29 cellular contexts compared by ENCODE assay signal in the genomic region with DNA sequence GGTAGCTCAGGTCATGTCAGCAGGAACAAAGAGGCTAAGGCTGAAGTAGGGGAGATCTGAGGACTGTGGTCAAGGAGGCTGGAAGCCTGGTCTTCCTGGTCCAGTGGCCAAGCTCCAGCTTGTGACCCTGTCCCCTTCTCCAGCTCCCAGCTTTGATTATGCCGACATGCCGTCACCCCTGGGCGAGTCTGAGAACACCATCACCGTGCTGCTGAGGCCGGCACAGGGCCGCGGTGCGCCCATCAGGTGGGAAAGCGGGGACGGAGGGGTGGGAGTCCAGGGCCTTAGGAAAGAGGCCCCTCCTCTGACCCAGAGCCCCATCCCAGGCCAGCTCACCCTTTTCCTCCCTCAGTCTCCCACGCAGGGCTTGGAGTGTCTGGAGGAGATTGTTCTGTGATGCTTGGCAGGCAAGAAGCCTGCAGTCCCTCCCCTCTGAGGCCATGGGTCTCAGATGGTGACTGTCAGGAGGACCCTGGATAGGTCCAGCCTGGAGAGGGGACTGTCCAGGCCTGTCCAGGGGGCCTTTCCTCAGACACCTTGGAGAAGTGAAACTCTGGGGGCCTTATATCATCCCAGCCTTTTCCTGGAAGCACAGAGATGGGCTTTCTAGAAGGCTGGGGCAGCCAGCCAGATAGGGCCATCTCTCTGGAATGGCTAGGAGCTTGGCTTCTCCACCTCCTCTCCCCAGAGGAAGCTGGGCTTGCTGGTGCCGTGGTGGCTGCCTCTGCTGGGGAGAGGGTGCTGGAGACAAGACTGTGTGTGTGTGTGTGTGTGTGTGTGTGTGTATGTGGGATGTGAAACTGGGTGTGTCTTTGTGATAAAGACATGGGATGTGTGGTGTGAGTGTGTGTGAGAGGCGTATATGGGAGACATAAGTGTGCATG. TPM values are rescaled to one million over a fixed set of nuclear protein-coding genes. Genes with fewer than 3 reads are reported as not detected.
DNase-seq lines count a peak whose midpoint lies in the region; ATAC-seq, FAIRE-seq and TF ChIP-seq lines count a peak whose summit lies in the region.
"Had no signal": no experiment of that assay in that cellular context is flagged by ENCODE, and none has a peak within 500 bp of the region (broad histone marks: within the 10 kb centered on the region; RNA-seq: fewer than 3 reads in every experiment).

No MANE protein-coding gene starts in this region.

- H3K27ac Mint-ChIP-seq in chondrocyte (ENCODE audit: unreplicated experiment) = no peak overlapping the region
- H3K27ac Mint-ChIP-seq: activated T-helper 2 cell treated with anti-CD3 and anti-CD28 coated beads, Interferon-gamma antibody, Interleukin-2, Interleukin-4, amounts not matched to agents 10 μg/mL and 5 μg/mL and 100 μg/mL, durations not matched to agents 14 hours and 24 hours and 36 hours; progenitor cell of endocrine pancreas; T-helper 17 cell had no signal

- peaks cover 9% of the 10 kb centered on the region for H3K36me3 Mint-ChIP-seq in chondrocyte (ENCODE audit: low read depth)

- TF ChIP-seq CTCF in chondrocyte (IDR thresholded peaks at IDR 0.05) = no peak

- ATAC-seq in GM18511 (IDR thresholded peaks at IDR 0.05; ENCODE audit: unreplicated experiment) = no peak
- no peak for ATAC-seq in GM21447 (IDR thresholded peaks at IDR 0.05; ENCODE audit: unreplicated experiment)
- no peak for ATAC-seq in GM19455 (IDR thresholded peaks at IDR 0.05; ENCODE audit: unreplicated experiment)
- ATAC-seq: left lung, T-helper 17 cell, upper lobe of right lung had no signal

- H3K9me3 Mint-ChIP-seq in chondrocyte (ENCODE audit: low read depth) = peaks cover 3% of the 10 kb centered on the region
- H3K9me3 Mint-ChIP-seq: activated T-helper 2 cell treated with anti-CD3 and anti-CD28 coated beads, Interferon-gamma antibody, Interleukin-2, Interleukin-4, amounts not matched to agents 10 μg/mL and 5 μg/mL and 100 μg/mL, durations not matched to agents 14 hours and 24 hours and 36 hours had no signal

- FAIRE-seq in frontal cortex (lab: Jason Lieb, UNC) = no peak
- FAIRE-seq: endometrium, GM18507, RCC 7860 had no signal

- H3K27me3 Mint-ChIP-seq in chondrocyte (ENCODE audit: low read depth) = no peaks in the 10 kb centered on the region
- H3K27me3 Mint-ChIP-seq: brain, progenitor cell of endocrine pancreas had no signal

- H3K4me1 Mint-ChIP-seq in chondrocyte (ENCODE audit: low read depth) = no peaks in the 10 kb centered on the region

- DNase-seq in EL (peak; percentile 40), NCI-H226 (peak; percentile 72), chondrocyte (ENCODE audit: low spot score) (peak; percentile 74), mesenteric fat pad (ENCODE audit: low spot score) (peak; percentile 79), frontal cortex (ENCODE audit: low spot score in 2 of 2) (no peak)
- DNase-seq: ACHN; activated CD4-positive, alpha-beta T cell treated with anti-CD3 and anti-CD28 coated beads, Interleukin-2, amount 50 U/mL, for 4 hours; activated CD8-positive, alpha-beta memory T cell treated with anti-CD3 and anti-CD28 coated beads, Interleukin-2, amount 50 U/mL, for 48 hours; C1 segment of cervical spinal cord; Calu3; cortex of kidney; heart right ventricle; left lung; MG63; NCI-H1417; NCI-H2107; NCI-H510A treated with DMSO at 0.1 percent for 48 hours; NK-92 treated with Interleukin-12 subunit alpha and Interleukin-12 subunit beta, amount 100 ng/mL, for 24 hours; T-helper 17 cell; upper lobe of right lung had no signal

- no peak overlapping the region for H3K4me3 Mint-ChIP-seq in chondrocyte (ENCODE audit: unreplicated experiment)
- H3K4me3 Mint-ChIP-seq: brain, T-helper 17 cell had no signal

RNA-seq across cellular contexts. Expression of a gene that starts 43.8 kb away (rescaled TPM):
- 12.6 to 20.7 TPM (median 14.8 TPM) in 3 replicates for total RNA-seq in chondrocyte
- total RNA-seq in mesenteric fat pad = 17.2 TPM
- 30.2 TPM for total RNA-seq in frontal cortex
- total RNA-seq: T-helper 17 cell had no signal

RNA-seq across cellular contexts. Expression of a gene that starts 49.4 kb away (rescaled TPM):
- total RNA-seq in chondrocyte (15.2 to 24.5 TPM (median 15.6 TPM) in 3 replicates), mesenteric fat pad (57.4 TPM), frontal cortex (13.5 TPM)

Comparison
In these comparisons a context has a peak if more than half of its experiments do, and no peak if none do; other contexts are left out.
1. DNase-seq: peak in EL (single experiment), NCI-H226 (single experiment), chondrocyte (single experiment) and mesenteric fat pad (single experiment); none in frontal cortex (0 of 2).